Comparison of ENCODE assay signal across 16 cellular contexts in genomic region chr12:21823581-21823980, GRCh38. TPM values are rescaled to one million over a fixed set of nuclear protein-coding genes. Genes with fewer than 3 reads are reported as not detected.
DNase-seq lines count a peak whose midpoint lies in the region; ATAC-seq and TF ChIP-seq lines count a peak whose summit lies in the region.
"Had no signal": no experiment of that assay in that cellular context is flagged by ENCODE, and none has a peak within 500 bp of the region (broad histone marks: within the 10 kb centered on the region; RNA-seq: fewer than 3 reads in every experiment).

No MANE protein-coding gene starts in this region.

- DNase-seq in Ammon's horn (ENCODE audit: low spot score) (peak; percentile 46), esophagus squamous epithelium (lab: John Stamatoyannopoulos, UW) (no peak), kidney tubule cell (ENCODE audit: low spot score) (peak; percentile 67), sciatic nerve (ENCODE audit: low spot score) (peak; percentile 70), DMS79 treated with DMSO at 0.1 percent for 48 hours (lab: John Stamatoyannopoulos, UW) (no peak), NCI-H2196 (lab: John Stamatoyannopoulos, UW; ENCODE audit: unreplicated experiment) (no peak)
- DNase-seq in activated CD4-positive, alpha-beta memory T cell treated with anti-CD3 and anti-CD28 coated beads for 36 hours: no peak
- no peak for DNase-seq in stimulated activated effector memory CD8-positive, alpha-beta T cell treated with anti-CD3 and anti-CD28 coated beads, Interleukin-12 subunit alpha, Interleukin-12 subunit beta, amount 100 ng/mL, for 72 hours (ENCODE audit: low spot score in 2 of 2)
- DNase-seq: activated CD4-positive, alpha-beta T cell treated with anti-CD3 and anti-CD28 coated beads, Interleukin-2, amount 50 U/mL, for 4 hours; NCI-H1417; NCI-H524 treated with DMSO at 0.1 percent for 48 hours; retina; testis had no signal

- CTCF ChIA-PET in activated CD4-positive, alpha-beta memory T cell treated with anti-CD3 and anti-CD28 coated beads for 36 hours (lab: Charles Lee): no interaction called here

- no peak overlapping the region for H3K4me3 ChIP-seq in esophagus squamous epithelium
- H3K4me3 ChIP-seq: testis had no signal

- H3K9me3 Mint-ChIP-seq in activated CD4-positive, alpha-beta memory T cell treated with anti-CD3 and anti-CD28 coated beads for 36 hours: no peaks in the 10 kb centered on the region
- no peaks in the 10 kb centered on the region for H3K9me3 Mint-ChIP-seq in stimulated activated effector memory CD8-positive, alpha-beta T cell treated with anti-CD3 and anti-CD28 coated beads, Interleukin-12 subunit alpha, Interleukin-12 subunit beta, amount 100 ng/mL, for 72 hours
- H3K9me3 Mint-ChIP-seq: activated T-helper 2 cell treated with anti-CD3 and anti-CD28 coated beads, Interferon-gamma antibody, Interleukin-2, Interleukin-4, amounts not matched to agents 10 μg/mL and 5 μg/mL and 100 μg/mL, durations not matched to agents 14 hours and 24 hours and 36 hours; T-helper 1 cell treated with Interleukin-12 subunit alpha and Interleukin-12 subunit beta and Interleukin-4 antibody, amounts not matched to agents 30 μg/mL and 1 μg/mL, for 36 hours had no signal

- ATAC-seq in sciatic nerve: peak; percentile 88
- no peak for ATAC-seq in stimulated activated effector memory CD8-positive, alpha-beta T cell treated with anti-CD3 and anti-CD28 coated beads, Interleukin-12 subunit alpha, Interleukin-12 subunit beta, amount 100 ng/mL, for 72 hours

- no peak for TF ChIP-seq CTCF in esophagus squamous epithelium (IDR thresholded peaks at IDR 0.05)

- H3K4me3 Mint-ChIP-seq in activated CD4-positive, alpha-beta memory T cell treated with anti-CD3 and anti-CD28 coated beads for 36 hours: no peak overlapping the region
- no peak overlapping the region for H3K4me3 Mint-ChIP-seq in stimulated activated effector memory CD8-positive, alpha-beta T cell treated with anti-CD3 and anti-CD28 coated beads, Interleukin-12 subunit alpha, Interleukin-12 subunit beta, amount 100 ng/mL, for 72 hours
- H3K4me3 Mint-ChIP-seq: T-helper 1 cell treated with Interleukin-12 subunit alpha and Interleukin-12 subunit beta and Interleukin-4 antibody, amounts not matched to agents 30 μg/mL and 1 μg/mL, for 36 hours had no signal

- H3K4me1 Mint-ChIP-seq in activated CD4-positive, alpha-beta memory T cell treated with anti-CD3 and anti-CD28 coated beads for 36 hours (ENCODE audit: low read depth): no peaks in the 10 kb centered on the region
- H3K4me1 Mint-ChIP-seq in stimulated activated effector memory CD8-positive, alpha-beta T cell treated with anti-CD3 and anti-CD28 coated beads, Interleukin-12 subunit alpha, Interleukin-12 subunit beta, amount 100 ng/mL, for 72 hours: no peaks in the 10 kb centered on the region

- intact Hi-C loops in esophagus squamous epithelium (cut with DNase I): no loop called here
- intact Hi-C loops in sciatic nerve (cut with DNase I): no loop called here
- intact Hi-C loops in activated CD4-positive, alpha-beta memory T cell treated with anti-CD3 and anti-CD28 coated beads for 36 hours (cut with micrococcal nuclease): no loop called here

- no peaks in the 10 kb centered on the region for H3K9me3 ChIP-seq in esophagus squamous epithelium
- H3K9me3 ChIP-seq: testis had no signal

- no peak overlapping the region for H3K27ac Mint-ChIP-seq in activated CD4-positive, alpha-beta memory T cell treated with anti-CD3 and anti-CD28 coated beads for 36 hours
- H3K27ac Mint-ChIP-seq in stimulated activated effector memory CD8-positive, alpha-beta T cell treated with anti-CD3 and anti-CD28 coated beads, Interleukin-12 subunit alpha, Interleukin-12 subunit beta, amount 100 ng/mL, for 72 hours: no peak overlapping the region
- H3K27ac Mint-ChIP-seq: activated T-helper 2 cell treated with anti-CD3 and anti-CD28 coated beads, Interferon-gamma antibody, Interleukin-2, Interleukin-4, amounts not matched to agents 10 μg/mL and 5 μg/mL and 100 μg/mL, durations not matched to agents 14 hours and 24 hours and 36 hours; T-helper 1 cell treated with Interleukin-12 subunit alpha and Interleukin-12 subunit beta and Interleukin-4 antibody, amounts not matched to agents 30 μg/mL and 1 μg/mL, for 36 hours had no signal

- peaks cover 0 to 30% (median 8%) of the 10 kb centered on the region in 3 donors for H3K4me1 ChIP-seq in esophagus squamous epithelium
- H3K4me1 ChIP-seq: testis had no signal

- POLR2A ChIA-PET in activated CD4-positive, alpha-beta memory T cell treated with anti-CD3 and anti-CD28 coated beads for 36 hours (lab: Charles Lee): no interaction called here

- peaks cover 1% of the 10 kb centered on the region for H3K27me3 Mint-ChIP-seq in activated CD4-positive, alpha-beta memory T cell treated with anti-CD3 and anti-CD28 coated beads for 36 hours

- TF ChIP-seq POLR2A in esophagus squamous epithelium (IDR thresholded peaks at IDR 0.05): no peak

- H3K27me3 ChIP-seq in esophagus squamous epithelium: no peaks in the 10 kb centered on the region
- H3K27me3 ChIP-seq: testis had no signal

- peak overlapping the region in 3 of 4 donors; percentile 26 to 75 (median 46) for H3K27ac ChIP-seq in esophagus squamous epithelium
- H3K27ac ChIP-seq: testis had no signal

- no peaks in the 10 kb centered on the region for H3K36me3 Mint-ChIP-seq in activated CD4-positive, alpha-beta memory T cell treated with anti-CD3 and anti-CD28 coated beads for 36 hours
- no peaks in the 10 kb centered on the region for H3K36me3 Mint-ChIP-seq in stimulated activated effector memory CD8-positive, alpha-beta T cell treated with anti-CD3 and anti-CD28 coated beads, Interleukin-12 subunit alpha, Interleukin-12 subunit beta, amount 100 ng/mL, for 72 hours

- H3K36me3 ChIP-seq in esophagus squamous epithelium: no peaks in the 10 kb centered on the region

- WGBS in esophagus squamous epithelium, 2 donors: 68 to 69% methylated on average over 8 of the region's 8 CpGs

RNA-seq across cellular contexts. Expression of gene KCNJ8, which starts 49.1 kb away (rescaled TPM):
- total RNA-seq in esophagus squamous epithelium: 1 to 10 TPM; 1.1 to 6.5 (median 3.1) TPM
- 10.8 TPM for total RNA-seq in sciatic nerve
- total RNA-seq in activated CD4-positive, alpha-beta memory T cell treated with anti-CD3 and anti-CD28 coated beads for 36 hours: not detected
- total RNA-seq: A673; activated T-helper 2 cell treated with anti-CD3 and anti-CD28 coated beads, Interferon-gamma antibody, Interleukin-2, Interleukin-4, amounts not matched to agents 10 μg/mL and 5 μg/mL and 100 μg/mL, durations not matched to agents 14 hours and 24 hours and 36 hours had no signal

Comparison
In these comparisons a context has a peak if more than half of its experiments do, and no peak if none do; other contexts are left out.
1. DNase-seq: peak in Ammon's horn (single experiment), kidney tubule cell (single experiment) and sciatic nerve (single experiment); none in esophagus squamous epithelium (single experiment), DMS79 treated with DMSO at 0.1 percent for 48 hours (single experiment), activated CD4-positive, alpha-beta memory T cell treated with anti-CD3 and anti-CD28 coated beads for 36 hours (single experiment), NCI-H2196 (single experiment) and stimulated activated effector memory CD8-positive, alpha-beta T cell treated with anti-CD3 and anti-CD28 coated beads, Interleukin-12 subunit alpha, Interleukin-12 subunit beta, amount 100 ng/mL, for 72 hours (0 of 2).